18 cellular contexts compared by ENCODE assay signal in genomic region chr22:17265649-17266248, GRCh38. TPM values are rescaled to one million over a fixed set of nuclear protein-coding genes. Genes with fewer than 3 reads are reported as not detected.
A peak's percentile ranks its signal among the peaks of the same experiment; 100 is the strongest.
DNase-seq lines count a peak whose midpoint lies in the region; ATAC-seq and TF ChIP-seq lines count a peak whose summit lies in the region.
"Had no signal": no experiment of that assay in that cellular context is flagged by ENCODE, and none has a peak within 500 bp of the region (broad histone marks: within the 10 kb centered on the region; RNA-seq: fewer than 3 reads in every experiment).

No MANE protein-coding gene starts in this region.

- no peaks in the 10 kb centered on the region for H3K36me3 ChIP-seq in SK-N-MC (ENCODE audit: insufficient read depth, low read length)
- H3K36me3 ChIP-seq: HAP-1 had no signal

- no peak overlapping the region for H4K91ac ChIP-seq in H9 (ENCODE audit: insufficient read length, low read depth, low read length)

- H3K4me1 ChIP-seq in H9 (ENCODE audit: insufficient read depth, low read length) = peaks cover 25% of the 10 kb centered on the region

- H2BK5ac ChIP-seq in H9 (ENCODE audit: insufficient read length, low read length) = no peak overlapping the region

- DNase-seq in H9 = no peak
- no peak for DNase-seq in SK-N-MC (ENCODE audit: low read depth, low spot score)
- DNase-seq in retina = peak; percentile 13
- DNase-seq in GM03348 (ENCODE audit: low spot score) = no peak
- DNase-seq: activated CD4-positive, CD25-positive, alpha-beta regulatory T cell; activated T-cell treated with anti-CD3 and anti-CD28 coated beads, Interleukin-2, amount 50 U/mL, for 24 hours; GF-D8; kidney; MM.1S; NCI-H2107 had no signal

- H2AK5ac ChIP-seq in H9 (ENCODE audit: insufficient read length, low read length) = peak overlapping the region; percentile 66

- WGBS in H9 (ENCODE audit: extremely low coverage, insufficient read length, low lambda C conversion rate) = no CpG with 5 or more reads among the region's 10 CpGs

- ATAC-seq in GM19397 (IDR thresholded peaks at IDR 0.05; ENCODE audit: unreplicated experiment) (no peak), HG02970 (IDR thresholded peaks at IDR 0.05; ENCODE audit: low FRiP score, unreplicated experiment) (no peak)
- ATAC-seq: natural killer cell treated with Interleukin-12 subunit alpha and Interleukin-12 subunit beta and Interleukin-15 and Interleukin-18, amount 100 ng/mL, for 72 hours; SK-N-SH treated with all-trans-retinoic acid at 6 μM for 48 hours had no signal

- no peak overlapping the region for H2AFZ ChIP-seq in H9 (ENCODE audit: low read length)

- peak overlapping the region; percentile 39 for H3K4me2 ChIP-seq in H9 (ENCODE audit: insufficient read depth, insufficient read length, low read length)

- H3K14ac ChIP-seq in H9 (ENCODE audit: insufficient read depth, low read length) = peak overlapping the region; percentile 50

- H4K20me1 ChIP-seq in H9 (ENCODE audit: control insufficient read depth, insufficient read depth, insufficient read length) = no peaks in the 10 kb centered on the region

- H3K18ac ChIP-seq in H9 (ENCODE audit: insufficient read length, low read depth, low read length) = no peak overlapping the region

- no peaks in the 10 kb centered on the region for H3K27me3 ChIP-seq in H9 (ENCODE audit: insufficient read depth, low read length)
- H3K27me3 ChIP-seq in layer of hippocampus (ENCODE audit: control insufficient read depth, insufficient read depth, low read length) = no peaks in the 10 kb centered on the region

- H3K23me2 ChIP-seq in H9 (ENCODE audit: insufficient read length, low read depth, low read length, poor library complexity, severe bottlenecking) = no peaks in the 10 kb centered on the region

- H3K79me2 ChIP-seq in H9 (ENCODE audit: insufficient read depth, low read length) = no peaks in the 10 kb centered on the region; the same call in 1 of the 2 replicates

- no peak overlapping the region for H2BK12ac ChIP-seq in H9 (ENCODE audit: insufficient read length, low read depth, low read length)

- H2BK20ac ChIP-seq in H9 (ENCODE audit: low read depth, low read length, poor library complexity, severe bottlenecking) = no peak overlapping the region

- no peak overlapping the region for H4K5ac ChIP-seq in H9 (ENCODE audit: insufficient read length, low read depth, low read length)

- H3K9me3 Mint-ChIP-seq in H9 = no peaks in the 10 kb centered on the region; a peak in 1 of 5 replicates
- H3K9me3 Mint-ChIP-seq: activated T-cell treated with anti-CD3 and anti-CD28 coated beads, Interleukin-2, amount 50 U/mL, for 24 hours; CD8-positive, alpha-beta memory T cell; natural killer cell treated with Interleukin-12 subunit alpha and Interleukin-12 subunit beta and Interleukin-15 and Interleukin-18, amount 100 ng/mL, for 72 hours had no signal

- no peaks in the 10 kb centered on the region for H3K27me3 Mint-ChIP-seq in H9 (ENCODE audit: low read depth)
- H3K27me3 Mint-ChIP-seq: activated T-cell treated with anti-CD3 and anti-CD28 coated beads, Interleukin-2, amount 50 U/mL, for 24 hours; CD8-positive, alpha-beta memory T cell; natural killer cell treated with Interleukin-12 subunit alpha and Interleukin-12 subunit beta and Interleukin-15 and Interleukin-18, amount 100 ng/mL, for 72 hours had no signal

- H3K23ac ChIP-seq in H9 (ENCODE audit: insufficient read length, low read depth, low read length) = no peak overlapping the region

- H3T11ph ChIP-seq in H9 (ENCODE audit: low read length) = no peak overlapping the region

- no peak overlapping the region for H3K4ac ChIP-seq in H9 (ENCODE audit: low read depth, low read length)

- H4K8ac ChIP-seq in H9 (replicated peaks; ENCODE audit: insufficient read length, low read depth, low read length) = no peak overlapping the region

- H3K56ac ChIP-seq in H9 (ENCODE audit: insufficient read length, low read depth, low read length) = no peak overlapping the region

- peak overlapping the region; percentile 64 for H3K4me3 ChIP-seq in SK-N-MC
- H3K4me3 ChIP-seq: HAP-1, skin epidermis had no signal

- H3K79me1 ChIP-seq in H9 (ENCODE audit: insufficient read depth, low read depth, low read length, poor library complexity, severe bottlenecking) = no peaks in the 10 kb centered on the region

- peaks cover 86 to 92% of the 10 kb centered on the region in 2 experiments for H3K4me1 Mint-ChIP-seq in H9

- peak overlapping the region; percentile 36 to 79 for H3K4me3 Mint-ChIP-seq in H9
- H3K4me3 Mint-ChIP-seq: activated T-cell treated with anti-CD3 and anti-CD28 coated beads, Interleukin-2, amount 50 U/mL, for 24 hours; natural killer cell treated with Interleukin-12 subunit alpha and Interleukin-12 subunit beta and Interleukin-15 and Interleukin-18, amount 100 ng/mL, for 72 hours had no signal

- H3K9me3 ChIP-seq in H9 (ENCODE audit: control insufficient read depth, low read depth, low read length) (no peaks in the 10 kb centered on the region), SK-N-MC (ENCODE audit: low read depth, low read length) (no peaks in the 10 kb centered on the region)
- H3K9me3 ChIP-seq: HAP-1 had no signal

- no peak for TF ChIP-seq CTCF in H9 (conservative IDR thresholded peaks at IDR 0.05)

- no peak overlapping the region for H2BK120ac ChIP-seq in H9 (ENCODE audit: low read depth, low read length, poor library complexity, severe bottlenecking)

- H3K27ac ChIP-seq in H9 (ENCODE audit: insufficient read length, low read depth, low read length) (peak overlapping the region; percentile 91), SK-N-MC (peak overlapping the region; percentile 86), layer of hippocampus (ENCODE audit: low read depth, low read length) (peak overlapping the region; percentile 57)

- no peak overlapping the region for H2BK15ac ChIP-seq in H9 (ENCODE audit: low read depth, low read length)

- H3K27ac Mint-ChIP-seq in H9 = peak overlapping the region; percentile 81 to 99 (median 94)
- H3K27ac Mint-ChIP-seq: activated T-cell treated with anti-CD3 and anti-CD28 coated beads, Interleukin-2, amount 50 U/mL, for 24 hours; natural killer cell treated with Interleukin-12 subunit alpha and Interleukin-12 subunit beta and Interleukin-15 and Interleukin-18, amount 100 ng/mL, for 72 hours had no signal

- H3K36me3 Mint-ChIP-seq in H9 (ENCODE audit: insufficient read depth in 1 of 3, low read depth in 3 of 3) = no peaks in the 10 kb centered on the region; a peak in 2 of 7 replicates
- H3K36me3 Mint-ChIP-seq: CD8-positive, alpha-beta memory T cell; natural killer cell treated with Interleukin-12 subunit alpha and Interleukin-12 subunit beta and Interleukin-15 and Interleukin-18, amount 100 ng/mL, for 72 hours had no signal

- H3K9ac ChIP-seq in H9 (ENCODE audit: extremely low read depth, insufficient read length, low read length) (peak overlapping the region; percentile 36), SK-N-MC (ENCODE audit: insufficient read length) (no peak overlapping the region)

RNA-seq across cellular contexts. Expression of gene ADA2, which starts 46.5 kb away (rescaled TPM):
- total RNA-seq in H9 (2021) = 57.2 and 59.3 TPM in 2 replicates
